1 cellular context compared by ENCODE assay signal in genomic region chr1:161238039-161238473, GRCh38.
TF ChIP-seq lines count a peak whose summit lies in the region.

NR1I3 (minus strand) TSS chr1:161238203; CDS start chr1:161236565, 1,638 bp downstream.

TF ChIP-seq in HepG2, 621 proteins besides CTCF, POLR2A, EP300 and RAD21 (continued from another document and continues in another):
- TF ChIP-seq ZNF142 (CRISPR knock-in tag; IDR thresholded peaks at IDR 0.05) = no peak
- no peak for TF ChIP-seq ZNF296 (CRISPR knock-in tag; conservative IDR thresholded peaks at IDR 0.05)
- no peak for TF ChIP-seq NFIC (IDR thresholded peaks at IDR 0.05; ENCODE audit: low read length)
- no peak for TF ChIP-seq ZGPAT (CRISPR knock-in tag; IDR thresholded peaks at IDR 0.05)
- TF ChIP-seq CBFB (CRISPR knock-in tag; IDR thresholded peaks at IDR 0.05) = no peak
- no peak for TF ChIP-seq THAP7 (CRISPR knock-in tag; IDR thresholded peaks at IDR 0.05)
- TF ChIP-seq ZNF704 (CRISPR knock-in tag; IDR thresholded peaks at IDR 0.05; ENCODE audit: borderline replicate concordance) = no peak
- TF ChIP-seq FOSL2 (CRISPR knock-in tag; IDR thresholded peaks at IDR 0.05) = peak; percentile 72
- TF ChIP-seq IRF1 (CRISPR knock-in tag; IDR thresholded peaks at IDR 0.05; ENCODE audit: low read depth) = no peak
- no peak for TF ChIP-seq NPAS2 (CRISPR knock-in tag; IDR thresholded peaks at IDR 0.05; ENCODE audit: borderline replicate concordance)
- TF ChIP-seq ZNF605 (CRISPR knock-in tag; IDR thresholded peaks at IDR 0.05) = 0 out of 2 replicates have a peak, but pooled peaks have one; percentile 46
- TF ChIP-seq TERF1 (CRISPR knock-in tag; IDR thresholded peaks at IDR 0.05) = no peak
- TF ChIP-seq ZNF143 (CRISPR knock-in tag; IDR thresholded peaks at IDR 0.05) = no peak
- TF ChIP-seq PITX1 (CRISPR knock-in tag; IDR thresholded peaks at IDR 0.05) = peak; percentile 85
- TF ChIP-seq ZFX (CRISPR knock-in tag; IDR thresholded peaks at IDR 0.05; ENCODE audit: low read depth) = peak; percentile 47
- no peak for TF ChIP-seq SNAPC2 (CRISPR knock-in tag; IDR thresholded peaks at IDR 0.05)
- no peak for TF ChIP-seq ZNF629 (CRISPR knock-in tag; conservative IDR thresholded peaks at IDR 0.05)
- no peak for TF ChIP-seq NFYC (CRISPR knock-in tag; IDR thresholded peaks at IDR 0.05)
- no peak for TF ChIP-seq SETDB1 (CRISPR knock-in tag; IDR thresholded peaks at IDR 0.05; ENCODE audit: borderline replicate concordance)
- TF ChIP-seq ZNF333 (CRISPR knock-in tag; IDR thresholded peaks at IDR 0.05; ENCODE audit: borderline replicate concordance) = no peak
- TF ChIP-seq ZNF816 (CRISPR knock-in tag; IDR thresholded peaks at IDR 0.05; ENCODE audit: borderline replicate concordance) = peak; percentile 60; the same call in 1 of the 2 replicates
- no peak for TF ChIP-seq PRPF4 (IDR thresholded peaks at IDR 0.05; ENCODE audit: low read depth, low read length, poor library complexity, severe bottlenecking)
- no peak for TF ChIP-seq MYPOP (CRISPR knock-in tag; IDR thresholded peaks at IDR 0.05)
- peak; percentile 40; the same call in 1 of the 2 replicates for TF ChIP-seq MAX (IDR thresholded peaks at IDR 0.05)
- TF ChIP-seq KLF9 (CRISPR knock-in tag; IDR thresholded peaks at IDR 0.05; ENCODE audit: low read depth) = no peak
- TF ChIP-seq SKIL (CRISPR knock-in tag; IDR thresholded peaks at IDR 0.05; ENCODE audit: borderline replicate concordance) = peak; percentile 56; the same call in 1 of the 2 replicates
- TF ChIP-seq DR1 (CRISPR knock-in tag; IDR thresholded peaks at IDR 0.05) = no peak
- no peak for TF ChIP-seq NKX3-1 (CRISPR knock-in tag; IDR thresholded peaks at IDR 0.05)
- no peak for TF ChIP-seq ZNF280B (CRISPR knock-in tag; IDR thresholded peaks at IDR 0.05; ENCODE audit: borderline replicate concordance)
- no peak; the same call in 1 of the 2 replicates for TF ChIP-seq ZNF580 (CRISPR knock-in tag; IDR thresholded peaks at IDR 0.05; ENCODE audit: borderline replicate concordance, low read depth)
- TF ChIP-seq ZBTB10 (CRISPR knock-in tag; IDR thresholded peaks at IDR 0.05; ENCODE audit: borderline replicate concordance) = no peak
- TF ChIP-seq ZBTB43 (CRISPR knock-in tag; conservative IDR thresholded peaks at IDR 0.05) = no peak
